ENCODE assay signal across 8 cellular contexts in the genomic region with DNA sequence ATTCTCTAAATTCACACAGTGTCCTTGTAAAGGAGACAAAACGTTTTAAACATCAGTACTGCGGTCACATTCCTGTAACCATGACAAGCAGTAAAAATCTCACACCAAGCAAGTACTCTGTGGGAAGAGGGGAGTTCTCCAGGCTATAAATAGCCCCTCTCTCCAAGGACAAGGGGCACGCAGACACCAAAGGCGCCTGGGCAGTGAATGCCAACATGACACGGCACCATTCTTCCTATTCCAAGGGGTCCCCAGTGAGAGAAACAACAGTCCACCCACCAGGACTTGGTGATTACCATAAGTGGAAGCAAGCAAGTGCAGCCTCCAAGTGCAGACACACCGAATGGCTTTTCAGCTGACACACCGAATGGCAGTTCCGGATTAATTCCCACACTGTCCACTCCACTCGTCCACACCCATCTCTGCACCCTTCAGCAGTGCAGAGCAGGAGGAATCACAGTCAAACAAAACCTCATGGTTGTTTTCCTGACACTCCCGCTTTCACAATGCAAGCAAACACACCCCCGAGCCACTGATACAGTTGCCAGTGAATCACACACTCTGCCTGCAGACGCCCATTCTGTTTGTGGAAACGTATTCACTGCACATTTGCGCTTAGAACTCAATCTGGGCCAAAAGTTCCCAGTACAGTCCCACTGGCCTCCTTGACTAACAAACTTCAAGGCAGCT. TPM values are rescaled to one million over a fixed set of nuclear protein-coding genes. Genes with fewer than 3 reads are reported as not detected.
DNase-seq lines count a peak whose midpoint lies in the region; ATAC-seq and TF ChIP-seq lines count a peak whose summit lies in the region.

No MANE protein-coding gene starts in this region.

- H3K9me3 Mint-ChIP-seq in stimulated activated naive CD8-positive, alpha-beta T cell treated with anti-CD3 and anti-CD28 coated beads, Interleukin-15, amount 100 ng/mL, for 72 hours, result no peaks in the 10 kb centered on the region

- H3K9me3 ChIP-seq in OCI-LY3 (ENCODE audit: insufficient read depth, low read length), result no peaks in the 10 kb centered on the region

- no peaks in the 10 kb centered on the region for H3K27me3 Mint-ChIP-seq in stimulated activated naive CD8-positive, alpha-beta T cell treated with anti-CD3 and anti-CD28 coated beads, Interleukin-15, amount 100 ng/mL, for 72 hours

- H2AFZ ChIP-seq in OCI-LY3 (ENCODE audit: low read depth, low read length), result no peak overlapping the region

- no peak overlapping the region for H3K9ac ChIP-seq in OCI-LY3 (ENCODE audit: low read length)

- H3K4me1 ChIP-seq in OCI-LY3 (ENCODE audit: low read length), result peaks cover 20% of the 10 kb centered on the region

- H3K4me2 ChIP-seq in OCI-LY3 (ENCODE audit: low read length), result peak overlapping the region; percentile 98; the same call in 1 of the 2 replicates

- peaks cover 48% of the 10 kb centered on the region for H4K20me1 ChIP-seq in OCI-LY3 (ENCODE audit: insufficient read depth, low read length)

- in situ Hi-C loops in G401 (cut with HindIII; ENCODE audit: low sequenced_read_pairs) (no loop called here), GM13977 (cut with MboI; ENCODE audit: low pct_unique_long_range_greater_than_20kb, low sequenced_read_pairs, unreplicated experiment) (no loop called here)

- ATAC-seq in left colon (peak; percentile 59), HG02884 (IDR thresholded peaks at IDR 0.05; ENCODE audit: unreplicated experiment) (no peak)
- no peak for ATAC-seq in stimulated activated naive CD8-positive, alpha-beta T cell treated with anti-CD3 and anti-CD28 coated beads, Interleukin-15, amount 100 ng/mL, for 72 hours

- peak overlapping the region in 1 of 2 donors; percentile 69 for H3K27ac Mint-ChIP-seq in stimulated activated naive CD8-positive, alpha-beta T cell treated with anti-CD3 and anti-CD28 coated beads, Interleukin-15, amount 100 ng/mL, for 72 hours

- DNase-seq in G401 (ENCODE audit: low spot score), result peak; percentile 29
- peak in 3 of 61 donors; percentile 8 to 23 (median 23) for DNase-seq in caudate nucleus (lab: John Stamatoyannopoulos, UW)
- peak; percentile 60 to 78 for DNase-seq in left colon
- DNase-seq in stimulated activated naive CD8-positive, alpha-beta T cell treated with anti-CD3 and anti-CD28 coated beads, Interleukin-15, amount 100 ng/mL, for 72 hours, result no peak
- DNase-seq in GM13977 (ENCODE audit: low spot score), result no peak
- no peak for DNase-seq in NCI-H2107 treated with DMSO at 0.1 percent for 48 hours (lab: John Stamatoyannopoulos, UW; ENCODE audit: unreplicated experiment)

- no peak overlapping the region for H3K4me3 ChIP-seq in OCI-LY3 (ENCODE audit: low read length)

- H3K36me3 ChIP-seq in OCI-LY3 (replicated peaks; ENCODE audit: low read depth, low read length), result peaks cover 4% of the 10 kb centered on the region

- intact Hi-C loops in left colon (cut with DNase I, micrococcal nuclease), result no loop called here

- TF ChIP-seq CTCF in OCI-LY3 (IDR thresholded peaks at IDR 0.05; ENCODE audit: low read depth, low read length) (no peak), GM13977 (IDR thresholded peaks at IDR 0.05; ENCODE audit: extremely low read depth, insufficient read depth, missing control alignments) (no peak)

- peak overlapping the region; percentile 96 for H3K4me3 Mint-ChIP-seq in stimulated activated naive CD8-positive, alpha-beta T cell treated with anti-CD3 and anti-CD28 coated beads, Interleukin-15, amount 100 ng/mL, for 72 hours

- peaks cover 54% of the 10 kb centered on the region for H3K79me2 ChIP-seq in OCI-LY3 (ENCODE audit: low read length)

- H3K4me1 Mint-ChIP-seq in stimulated activated naive CD8-positive, alpha-beta T cell treated with anti-CD3 and anti-CD28 coated beads, Interleukin-15, amount 100 ng/mL, for 72 hours, result peaks cover 77% of the 10 kb centered on the region

- H3K27me3 ChIP-seq in OCI-LY3 (ENCODE audit: low read depth, low read length), result no peaks in the 10 kb centered on the region

- no peak overlapping the region for H3K27ac ChIP-seq in OCI-LY3 (ENCODE audit: low read length)
- H3K27ac ChIP-seq in caudate nucleus (ENCODE audit: low read depth, low read length), result peak overlapping the region; percentile 78

RNA-seq across cellular contexts. Expression of gene PTTG1IP, which starts 1.8 kb away (rescaled TPM):
- 172 and 243 TPM in 2 replicates for total RNA-seq in G401 (2014; rRNA removed; shearing (Covaris generic))
- 100 to 1,000 TPM; 206 to 380 TPM for total RNA-seq in left colon

RNA-seq across cellular contexts. Expression of gene ITGB2, which starts 49.0 kb away (rescaled TPM):
- total RNA-seq in G401 (2014; rRNA removed; shearing (Covaris generic)), result not detected in 2 replicates
- 10 to 100 TPM in 1 of 2 donors, 1 to 10 TPM in 1; 6.8 to 33.1 TPM for total RNA-seq in left colon

RNA-seq across cellular contexts. Expression of gene SUMO3, which starts 53.9 kb away (rescaled TPM):
- total RNA-seq in G401 (2014; rRNA removed; shearing (Covaris generic)), result 54.2 and 59.0 TPM in 2 replicates
- 10 to 100 TPM; 67.3 to 73.2 TPM for total RNA-seq in left colon

Comparison
In these comparisons a context has a peak if more than half of its experiments do, and no peak if none do; other contexts are left out.
1. DNase-seq: peak in G401 (single experiment) and left colon (2 of 2); none in stimulated activated naive CD8-positive, alpha-beta T cell treated with anti-CD3 and anti-CD28 coated beads, Interleukin-15, amount 100 ng/mL, for 72 hours (0 of 2), GM13977 (single experiment) and NCI-H2107 treated with DMSO at 0.1 percent for 48 hours (single experiment).